9 cellular contexts compared by ENCODE assay signal in the genomic region with DNA sequence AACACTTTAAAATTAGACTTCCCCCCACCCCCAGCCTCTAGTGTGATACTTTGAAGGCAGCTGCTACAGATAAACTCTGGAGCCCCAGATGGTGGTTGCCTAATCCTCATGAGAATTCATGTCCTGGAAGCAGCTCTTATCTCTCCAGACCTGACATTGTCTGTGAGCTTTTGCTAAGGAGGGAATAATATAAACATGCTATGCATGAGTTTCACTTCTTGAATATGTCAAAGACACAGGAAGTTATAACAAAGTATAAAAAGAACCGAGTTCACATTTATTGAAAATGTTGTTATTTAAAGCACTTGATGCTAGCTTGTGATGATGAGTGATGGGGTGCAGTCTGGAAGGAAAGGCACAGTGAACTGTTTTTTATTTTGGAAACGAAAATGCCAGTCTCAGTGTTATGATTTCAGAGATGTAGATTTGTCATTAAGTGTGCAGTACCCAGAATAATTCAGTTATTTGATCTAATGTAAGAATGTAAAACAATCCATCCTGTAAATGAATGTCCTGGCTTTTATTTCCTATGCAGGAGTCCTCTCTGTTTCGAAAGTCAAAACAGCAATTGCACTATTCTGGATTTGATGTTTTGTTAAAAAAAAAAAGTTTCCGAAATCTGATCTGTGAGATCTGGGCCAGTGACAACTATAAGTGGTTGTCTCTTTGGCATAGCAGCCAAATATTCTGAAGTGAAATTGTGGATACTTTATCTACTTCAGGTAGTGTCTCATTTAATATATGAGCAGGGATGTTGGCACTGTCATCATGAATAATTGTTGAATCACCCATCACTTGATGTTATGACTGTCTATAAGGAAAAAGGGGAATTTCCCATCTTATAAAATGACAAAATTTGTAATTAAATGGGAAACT.
A peak's percentile ranks its signal among the peaks of the same experiment; 100 is the strongest.
DNase-seq lines count a peak whose midpoint lies in the region; ATAC-seq and TF ChIP-seq lines count a peak whose summit lies in the region.
"Had no signal": no experiment of that assay in that cellular context is flagged by ENCODE, and none has a peak within 500 bp of the region (broad histone marks: within the 10 kb centered on the region; RNA-seq: fewer than 3 reads in every experiment).

No MANE protein-coding gene starts in this region.

- H3K4me1 ChIP-seq in Peyer's patch, result peaks cover 0 to 11% (median 0%) of the 10 kb centered on the region in 4 donors

- no peak for DNase-seq in activated CD4-positive, CD25-positive, alpha-beta regulatory T cell (lab: John Stamatoyannopoulos, UW)
- DNase-seq in Peyer's patch (peak in 2 of 3 donors; percentile 54 to 63), germinal center (ENCODE audit: low spot score) (peak; percentile 78), left colon (no peak), MG63 (no peak)
- DNase-seq: psoas muscle had no signal

- H3K9me3 ChIP-seq in Peyer's patch, result no peaks in the 10 kb centered on the region
- H3K9me3 ChIP-seq in MG63, result no peaks in the 10 kb centered on the region
- H3K9me3 ChIP-seq: psoas muscle had no signal

- H3K4me3 ChIP-seq in Peyer's patch, result no peak overlapping the region
- no peak overlapping the region for H3K4me3 ChIP-seq in MG63
- H3K4me3 ChIP-seq: psoas muscle had no signal

- H3K36me3 ChIP-seq in Peyer's patch (no peaks in the 10 kb centered on the region), MG63 (no peaks in the 10 kb centered on the region; the same call in 1 of the 2 replicates)

- peak; percentile 84 to 86 for ATAC-seq in activated CD4-positive, CD25-positive, alpha-beta regulatory T cell treated with anti-CD3 and anti-CD28 coated beads, Interleukin-2, amount 50 U/mL, for 24 hours
- ATAC-seq in HG03095 (IDR thresholded peaks at IDR 0.05; ENCODE audit: unreplicated experiment) (peak; percentile 56), left colon (no peak), HG03025 (IDR thresholded peaks at IDR 0.05; ENCODE audit: low FRiP score, unreplicated experiment) (no peak)

- H3K27ac ChIP-seq in Peyer's patch, result peak overlapping the region in 2 of 4 donors; percentile 3 to 55
- H3K27ac ChIP-seq: psoas muscle had no signal

- no peaks in the 10 kb centered on the region for H3K27me3 ChIP-seq in Peyer's patch
- no peaks in the 10 kb centered on the region for H3K27me3 ChIP-seq in MG63

- TF ChIP-seq POLR2A in Peyer's patch (IDR thresholded peaks at IDR 0.05), result no peak

- TF ChIP-seq CTCF in Peyer's patch (IDR thresholded peaks at IDR 0.05), result no peak

- intact Hi-C loops in left colon (cut with DNase I, micrococcal nuclease), result no loop called here

Comparison
In these comparisons a context has a peak if more than half of its experiments do, and no peak if none do; other contexts are left out.
1. ATAC-seq: peak in activated CD4-positive, CD25-positive, alpha-beta regulatory T cell treated with anti-CD3 and anti-CD28 coated beads, Interleukin-2, amount 50 U/mL, for 24 hours (2 of 2) and HG03095 (single experiment); none in left colon (single experiment) and HG03025 (single experiment).
2. DNase-seq: peak in Peyer's patch (2 of 3) and germinal center (single experiment); none in activated CD4-positive, CD25-positive, alpha-beta regulatory T cell (0 of 4), left colon (0 of 2) and MG63 (single experiment).